In genomic region chr16:68231384-68232136, GRCh38 we compare ENCODE assay signal across 2 cellular contexts.
TF ChIP-seq lines count a peak whose summit lies in the region.

No MANE protein-coding gene starts in this region.

TF ChIP-seq in GM12878, 131 proteins besides CTCF, POLR2A, EP300 and RAD21:
- no peak for TF ChIP-seq TCF12 (IDR thresholded peaks at IDR 0.05; ENCODE audit: low read depth, low read length)
- TF ChIP-seq NFIC (IDR thresholded peaks at IDR 0.05; ENCODE audit: low read depth, low read length) = no peak
- no peak for TF ChIP-seq CBX3 (IDR thresholded peaks at IDR 0.05; ENCODE audit: borderline replicate concordance, low read depth)
- no peak for TF ChIP-seq ZBED1 (IDR thresholded peaks at IDR 0.05; ENCODE audit: borderline replicate concordance)
- no peak for TF ChIP-seq SP1 (IDR thresholded peaks at IDR 0.05; ENCODE audit: low read depth, low read length)
- no peak for TF ChIP-seq BACH1 (IDR thresholded peaks at IDR 0.05; ENCODE audit: borderline replicate concordance)
- no peak for TF ChIP-seq SPI1 (IDR thresholded peaks at IDR 0.05; ENCODE audit: borderline replicate concordance, insufficient read depth, low read depth, low read length)
- TF ChIP-seq ZNF24 (IDR thresholded peaks at IDR 0.05) = no peak
- TF ChIP-seq MYB (IDR thresholded peaks at IDR 0.05; ENCODE audit: borderline replicate concordance, low read depth, low read length) = no peak
- TF ChIP-seq YY1 (IDR thresholded peaks at IDR 0.05; ENCODE audit: low read depth, low read length) = no peak
- no peak for TF ChIP-seq NFYA (IDR thresholded peaks at IDR 0.05; ENCODE audit: borderline replicate concordance, low read depth, low read length)
- TF ChIP-seq HCFC1 (IDR thresholded peaks at IDR 0.05; ENCODE audit: low read length) = no peak
- TF ChIP-seq MLLT1 (IDR thresholded peaks at IDR 0.05) = no peak

TF ChIP-seq in SK-N-SH treated with all-trans-retinoic acid at 6 μM for 48 hours, 23 proteins besides CTCF, POLR2A, EP300 and RAD21:
- TF ChIP-seq ZNF8 (CRISPR knock-in tag; IDR thresholded peaks at IDR 0.05) (no peak), CREB5 (CRISPR knock-in tag; IDR thresholded peaks at IDR 0.05; ENCODE audit: low read depth) (no peak), TSHZ2 (CRISPR knock-in tag; IDR thresholded peaks at IDR 0.05) (no peak), ZFP30 (CRISPR knock-in tag; IDR thresholded peaks at IDR 0.05) (no peak)
